13 cellular contexts compared by ENCODE assay signal in the genomic region with DNA sequence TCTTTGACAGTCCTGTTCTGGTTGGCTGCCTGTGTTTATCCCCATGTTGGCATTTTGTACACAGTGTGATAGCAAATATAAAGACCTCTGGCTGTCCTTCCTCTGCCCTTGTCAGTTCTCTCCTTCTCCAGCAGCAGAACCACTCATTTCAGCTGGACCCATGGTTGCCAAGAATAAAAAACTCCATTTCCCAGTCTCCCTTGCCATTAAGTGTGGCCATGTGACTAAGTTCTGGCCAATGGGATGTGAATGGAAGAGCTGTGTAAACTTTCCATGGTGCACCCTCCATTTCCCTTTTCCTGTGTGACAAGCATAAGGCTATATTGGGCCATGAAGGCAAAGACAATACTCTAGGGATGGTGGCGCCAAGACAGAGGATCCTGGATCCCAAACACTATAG.
DNase-seq lines count a peak whose midpoint lies in the region; ATAC-seq, FAIRE-seq and TF ChIP-seq lines count a peak whose summit lies in the region.
"Had no signal": no experiment of that assay in that cellular context is flagged by ENCODE, and none has a peak within 500 bp of the region (broad histone marks: within the 10 kb centered on the region; RNA-seq: fewer than 3 reads in every experiment).

No MANE protein-coding gene starts in this region.

- H2BK15ac ChIP-seq in H1 (ENCODE audit: low read length) = no peak overlapping the region
- H2BK15ac ChIP-seq in mesendoderm (replicated peaks; ENCODE audit: low read depth) = no peak overlapping the region

- no peak overlapping the region for H3K4me3 Mint-ChIP-seq in mesothelial cell of epicardium
- H3K4me3 Mint-ChIP-seq: activated CD4-positive, alpha-beta T cell treated with anti-CD3 and anti-CD28 coated beads, Interleukin-2, amount 10 ng/mL, durations not matched to agents 24 days and 14 days; HFFc6 had no signal

- no peak for TF ChIP-seq POLR2A in NB4 (IDR thresholded peaks at IDR 0.05; ENCODE audit: extremely low read depth, insufficient read length)
- no peak for TF ChIP-seq POLR2A in H1 (IDR thresholded peaks at IDR 0.05; ENCODE audit: control extremely low read depth in 1 of 2, low read depth in 2 of 2, low read length in 2 of 2)

- H3K79me1 ChIP-seq in H1 (ENCODE audit: low read depth, low read length) (no peaks in the 10 kb centered on the region), mesendoderm (ENCODE audit: low read length) (no peaks in the 10 kb centered on the region)

- H3K23me2 ChIP-seq in H1 (ENCODE audit: low read depth, low read length) = no peaks in the 10 kb centered on the region; the same call in 1 of the 2 replicates

- H2AK5ac ChIP-seq in H1 (ENCODE audit: low read depth, low read length) = no peak overlapping the region
- no peak overlapping the region for H2AK5ac ChIP-seq in mesendoderm (ENCODE audit: low read length)

- H3K4me3 ChIP-seq in A673 (ENCODE audit: low read depth, low read length, poor library complexity, severe bottlenecking) (no peak overlapping the region), NB4 (ENCODE audit: low read depth, low read length) (no peak overlapping the region), H1 (ENCODE audit: extremely low read depth in 1 of 4, insufficient read depth in 2 of 4, low read depth in 3 of 4, low read length in 4 of 4) (no peak overlapping the region), mesendoderm (ENCODE audit: low read length) (no peak overlapping the region)

- no peak overlapping the region for H3K4me2 ChIP-seq in H1 (ENCODE audit: insufficient read depth in 1 of 2, low read depth in 2 of 2, low read length in 2 of 2)
- no peak overlapping the region for H3K4me2 ChIP-seq in mesendoderm (ENCODE audit: low read length)

- no peak overlapping the region for H3K27ac Mint-ChIP-seq in mesothelial cell of epicardium
- H3K27ac Mint-ChIP-seq: activated CD4-positive, alpha-beta T cell treated with anti-CD3 and anti-CD28 coated beads, Interleukin-2, amount 10 ng/mL, durations not matched to agents 24 days and 14 days had no signal

- peak; percentile 20 for DNase-seq in A673 (ENCODE audit: low spot score)
- peak; percentile 82 for DNase-seq in NB4 (ENCODE audit: low read depth)
- DNase-seq in H1 (ENCODE audit: low read depth in 1 of 2, low spot score in 2 of 2) = no peak
- peak; percentile 36 for DNase-seq in mesendoderm
- no peak for DNase-seq in NCI-H1694 (lab: John Stamatoyannopoulos, UW)
- no peak for DNase-seq in mesothelial cell of epicardium (ENCODE audit: low spot score in 2 of 2, unreplicated experiment in 2 of 2)
- DNase-seq: activated CD4-positive, alpha-beta T cell treated with anti-CD3 and anti-CD28 coated beads, Interleukin-2, amount 10 ng/mL, durations not matched to agents 24 days and 14 days; aorta; HFFc6; NK-92 treated with Interleukin-12 subunit alpha and Interleukin-12 subunit beta, amount 100 ng/mL, for 24 hours had no signal

- H3K4me1 ChIP-seq in A673 (ENCODE audit: insufficient read depth, low read length, poor library complexity, severe bottlenecking) (peaks cover 5% of the 10 kb centered on the region), H1 (replicated peaks in 1 of 4; ENCODE audit: control insufficient read depth in 3 of 4, insufficient read depth in 4 of 4, low read length in 3 of 4) (peaks cover 0 to 3% (median 0%) of the 10 kb centered on the region in 4 experiments; a peak in 1 of 7 replicates), mesendoderm (ENCODE audit: control insufficient read depth, low read depth, low read length) (no peaks in the 10 kb centered on the region)

- H4K5ac ChIP-seq in H1 (ENCODE audit: insufficient read length, low read depth, low read length) = no peak overlapping the region
- H4K5ac ChIP-seq in mesendoderm (ENCODE audit: low read length) = no peak overlapping the region

- H3K27me3 Mint-ChIP-seq in mesothelial cell of epicardium (ENCODE audit: low read depth) = no peaks in the 10 kb centered on the region
- H3K27me3 Mint-ChIP-seq: activated CD4-positive, alpha-beta T cell treated with anti-CD3 and anti-CD28 coated beads, Interleukin-2, amount 10 ng/mL, durations not matched to agents 24 days and 14 days had no signal

- TF ChIP-seq EP300 in H1 (IDR thresholded peaks at IDR 0.05; ENCODE audit: borderline replicate concordance in 1 of 2, low read depth in 2 of 2, low read length in 2 of 2) = no peak

- H3K9ac ChIP-seq in H1 (replicated peaks in 1 of 4; ENCODE audit: extremely low read depth in 1 of 4, low read depth in 3 of 4, low read length in 3 of 4) (no peak overlapping the region), mesendoderm (ENCODE audit: low read length) (no peak overlapping the region)

- H2BK5ac ChIP-seq in H1 (ENCODE audit: low read depth, low read length) = no peak overlapping the region
- H2BK5ac ChIP-seq in mesendoderm (ENCODE audit: low read length) = no peak overlapping the region

- H4K91ac ChIP-seq in H1 (replicated peaks; ENCODE audit: insufficient read length, low read length) = no peak overlapping the region

- intact Hi-C loops in A673 (cut with micrococcal nuclease; ENCODE audit: unreplicated experiment) = no loop called here

- H3K27ac ChIP-seq in A673 (ENCODE audit: low read depth, low read length, poor library complexity, severe bottlenecking) (no peak overlapping the region), H1 (ENCODE audit: low read depth, low read length) (no peak overlapping the region), mesendoderm (ENCODE audit: low read depth, low read length) (no peak overlapping the region)

- no peak overlapping the region for H2BK20ac ChIP-seq in H1 (ENCODE audit: low read length)

- BruUV-seq in A673 (replicated peaks; lab: Mats Ljungman, UMichigan) = no TSS peak

- no peaks in the 10 kb centered on the region for H3K36me3 Mint-ChIP-seq in mesothelial cell of epicardium

- H2BK12ac ChIP-seq in H1 (ENCODE audit: low read depth, low read length) = no peak overlapping the region

- CTCF ChIA-PET in A673 (lab: Charles Lee) = no interaction called here
- CTCF ChIA-PET in H1 (lab: Charles Lee; ENCODE audit: partially characterized antibody) = interaction anchor here (0.7 to 1.4 kb wide), 7 partner anchors 8 to 182 kb away, joined by 3 to 6 read pairs (median 3); no protein-coding TSS in a partner anchor

- no peaks in the 10 kb centered on the region for H3K27me3 ChIP-seq in A673 (replicated peaks; ENCODE audit: insufficient read depth, low read depth, low read length, poor library complexity)
- H3K27me3 ChIP-seq in H1 (replicated peaks in 1 of 4; ENCODE audit: control insufficient read depth in 3 of 4, extremely low read depth in 1 of 4, insufficient read depth in 3 of 4, low read length in 3 of 4) = no peaks in the 10 kb centered on the region
- H3K27me3 ChIP-seq in mesendoderm (ENCODE audit: insufficient read depth, low read length, poor library complexity) = no peaks in the 10 kb centered on the region

- no peak for FAIRE-seq in H1 (lab: Jason Lieb, UNC)
- FAIRE-seq: GM12892 had no signal

- H3K4me1 Mint-ChIP-seq in mesothelial cell of epicardium = peaks cover 33% of the 10 kb centered on the region

- H2AFZ ChIP-seq in H1 (ENCODE audit: low read length) = no peak overlapping the region

- no peak for TF ChIP-seq RAD21 in H1 (IDR thresholded peaks at IDR 0.05 in 1 of 2, conservative IDR thresholded peaks at IDR 0.05 in 1 of 2; ENCODE audit: low read depth in 2 of 2, low read length in 2 of 2)

- no peaks in the 10 kb centered on the region for H3K9me3 Mint-ChIP-seq in mesothelial cell of epicardium
- H3K9me3 Mint-ChIP-seq: HFFc6 had no signal

- no peaks in the 10 kb centered on the region for H3K36me3 ChIP-seq in A673 (ENCODE audit: insufficient read depth, low read length, poor library complexity, severe bottlenecking)
- H3K36me3 ChIP-seq in H1 (ENCODE audit: control insufficient read depth in 2 of 4, insufficient read depth in 4 of 4, low read length in 3 of 4) = no peaks in the 10 kb centered on the region
- no peaks in the 10 kb centered on the region for H3K36me3 ChIP-seq in mesendoderm (ENCODE audit: control insufficient read depth, insufficient read depth, low read length)

- H3K18ac ChIP-seq in H1 (ENCODE audit: extremely low read depth, low read length) (no peak overlapping the region), mesendoderm (ENCODE audit: low read length) (no peak overlapping the region)

- ATAC-seq in GM19397 (IDR thresholded peaks at IDR 0.05; ENCODE audit: unreplicated experiment) (no peak), HG03460 (IDR thresholded peaks at IDR 0.05; ENCODE audit: unreplicated experiment) (no peak)

- no peak overlapping the region for H3K14ac ChIP-seq in H1 (ENCODE audit: insufficient read length)

- no peak overlapping the region for H3K23ac ChIP-seq in H1 (ENCODE audit: insufficient read length)
- no peak overlapping the region for H3K23ac ChIP-seq in mesendoderm (ENCODE audit: low read length)

- H2BK120ac ChIP-seq in H1 (replicated peaks; ENCODE audit: low read depth, low read length) (no peak overlapping the region), mesendoderm (ENCODE audit: low read depth, low read length) (no peak overlapping the region)

- H3K4ac ChIP-seq in H1 (replicated peaks; ENCODE audit: insufficient read length, low read depth, low read length) = no peak overlapping the region
- no peak overlapping the region for H3K4ac ChIP-seq in mesendoderm (ENCODE audit: low read depth, low read length)

- POLR2A ChIA-PET in A673 (lab: Charles Lee; ENCODE audit: low non-redundant PET) = interaction anchor here (0.7 kb wide), 1 partner anchor 719 kb away, joined by 3 read pairs; no protein-coding TSS in a partner anchor
- POLR2A ChIA-PET in H1 (lab: Charles Lee; ENCODE audit: partially characterized antibody) = interaction anchor here (3.0 kb wide), 1 partner anchor 15 kb away, joined by 13 read pairs; no protein-coding TSS in a partner anchor

- H4K8ac ChIP-seq in H1 (ENCODE audit: extremely low read depth, insufficient read depth, low read length) (no peak overlapping the region), mesendoderm (ENCODE audit: low read depth, low read length) (no peak overlapping the region)

- no peaks in the 10 kb centered on the region for H3K9me3 ChIP-seq in A673 (ENCODE audit: low read depth, low read length, poor library complexity, severe bottlenecking)
- no peaks in the 10 kb centered on the region for H3K9me3 ChIP-seq in H1 (ENCODE audit: insufficient read depth in 2 of 2, low read depth in 1 of 2, low read length in 1 of 2)

- no peaks in the 10 kb centered on the region for H3K79me2 ChIP-seq in H1 (ENCODE audit: control insufficient read depth in 1 of 2, insufficient read depth in 2 of 2, low read length in 2 of 2)
- H3K79me2 ChIP-seq in mesendoderm (ENCODE audit: control insufficient read depth, insufficient read depth, low read length) = no peaks in the 10 kb centered on the region

- no peaks in the 10 kb centered on the region for H4K20me1 ChIP-seq in H1 (replicated peaks in 1 of 2; ENCODE audit: control insufficient read depth in 1 of 2, insufficient read depth in 2 of 2, low read length in 2 of 2)

- H3K56ac ChIP-seq in H1 (replicated peaks; ENCODE audit: insufficient read length, low read depth, low read length) (no peak overlapping the region), mesendoderm (ENCODE audit: low read length) (no peak overlapping the region)

- TF ChIP-seq CTCF in A673 (conservative IDR thresholded peaks at IDR 0.05; ENCODE audit: low read depth, low read length) = no peak
- no peak for TF ChIP-seq CTCF in NB4 (IDR thresholded peaks at IDR 0.05; ENCODE audit: low read depth, low read length)
- TF ChIP-seq CTCF in H1 (IDR thresholded peaks at IDR 0.05; ENCODE audit: control extremely low read depth in 1 of 3, insufficient read depth in 1 of 3, low read depth in 1 of 3, low read length in 3 of 3) = no peak
- TF ChIP-seq CTCF in mesothelial cell of epicardium (IDR thresholded peaks at IDR 0.05; ENCODE audit: unreplicated experiment) = no peak

- 100% methylated on average over 1 of the region's 1 CpG; no CpG with 5 or more reads in 1 of the 2 experiments for WGBS in H1 (ENCODE audit: extremely low coverage in 1 of 2, insufficient coverage in 1 of 2, insufficient read length in 1 of 2, insufficient replicate concordance in 2 of 2, low coverage in 1 of 2, low lambda C conversion rate in 2 of 2, missing lambda C conversion rate in 1 of 2), 2 experiments
- no CpG with 5 or more reads among the region's 1 CpG for WGBS in mesendoderm (ENCODE audit: extremely low coverage, insufficient coverage, low lambda C conversion rate)

Comparison
In these comparisons a context has a peak if more than half of its experiments do, and no peak if none do; other contexts are left out.
1. DNase-seq: peak in A673 (single experiment), NB4 (single experiment) and mesendoderm (single experiment); none in H1 (0 of 2), NCI-H1694 (single experiment) and mesothelial cell of epicardium (0 of 2).